ENCODE assay signal across 11 cellular contexts in the genomic region with DNA sequence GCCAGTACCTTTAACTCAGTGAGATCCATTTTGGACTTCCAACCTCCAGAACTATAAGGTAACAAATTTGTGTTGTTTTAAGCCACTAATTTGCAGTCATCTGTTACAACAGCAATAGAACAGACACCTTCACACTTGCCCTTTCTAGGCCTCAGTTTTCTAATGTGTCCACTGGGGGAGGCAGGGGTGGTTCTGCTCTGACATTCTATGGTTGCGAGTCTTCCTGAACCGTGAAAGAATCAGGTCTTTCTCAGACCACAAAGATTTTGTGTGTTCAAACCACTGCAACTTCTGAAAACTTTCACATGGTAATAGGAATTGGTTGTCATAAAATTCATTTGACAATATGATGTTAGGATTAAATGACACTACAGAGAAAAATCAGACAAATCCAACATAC. TPM values are rescaled to one million over a fixed set of nuclear protein-coding genes. Genes with fewer than 3 reads are reported as not detected.
DNase-seq lines count a peak whose midpoint lies in the region; ATAC-seq, FAIRE-seq and TF ChIP-seq lines count a peak whose summit lies in the region.
"Had no signal": no experiment of that assay in that cellular context is flagged by ENCODE, and none has a peak within 500 bp of the region (broad histone marks: within the 10 kb centered on the region; RNA-seq: fewer than 3 reads in every experiment).

No MANE protein-coding gene starts in this region.

- no peak overlapping the region for H3K4me3 ChIP-seq in CD8-positive, alpha-beta memory T cell (ENCODE audit: low read length)
- H3K4me3 ChIP-seq: esophagus muscularis mucosa, GM23338 had no signal

- peaks cover 18% of the 10 kb centered on the region for H3K4me1 Mint-ChIP-seq in activated naive CD8-positive, alpha-beta T cell treated with anti-CD3 and anti-CD28 coated beads, Interleukin-2, amount 10 ng/mL, durations not matched to agents 7 days and 5 days
- H3K4me1 Mint-ChIP-seq in CD8-positive, alpha-beta memory T cell = peaks cover 8 to 9% (median 8%) of the 10 kb centered on the region in 3 donors

- POLR2A ChIA-PET in activated naive CD8-positive, alpha-beta T cell treated with anti-CD3 and anti-CD28 coated beads, Interleukin-2, amount 10 ng/mL, durations not matched to agents 7 days and 5 days (lab: Charles Lee) = no interaction called here
- POLR2A ChIA-PET in CD8-positive, alpha-beta memory T cell (lab: Charles Lee) = no interaction called here

- no peak for TF ChIP-seq POLR2A in GM12891 (IDR thresholded peaks at IDR 0.05; ENCODE audit: low read depth, low read length)

- H3K27ac ChIP-seq in foreskin keratinocyte = no peak overlapping the region
- no peak overlapping the region for H3K27ac ChIP-seq in CD8-positive, alpha-beta memory T cell (ENCODE audit: low read depth, low read length)
- H3K27ac ChIP-seq: esophagus muscularis mucosa had no signal

- H3K4me1 ChIP-seq in foreskin keratinocyte = no peaks in the 10 kb centered on the region
- no peaks in the 10 kb centered on the region for H3K4me1 ChIP-seq in CD8-positive, alpha-beta memory T cell (ENCODE audit: insufficient read depth, low read length)

- DNase-seq in GM12891 (ENCODE audit: insufficient read length, low spot score) (no peak), ureter (ENCODE audit: low spot score) (no peak), mucosa of gallbladder (ENCODE audit: low spot score) (no peak), foreskin keratinocyte (no peak)
- no peak for DNase-seq in activated naive CD8-positive, alpha-beta T cell treated with anti-CD3 and anti-CD28 coated beads, Interleukin-2, amount 10 ng/mL, durations not matched to agents 7 days and 5 days
- no peak for DNase-seq in CD8-positive, alpha-beta memory T cell
- DNase-seq: DMS153 had no signal

- no peaks in the 10 kb centered on the region for H3K9me3 ChIP-seq in CD8-positive, alpha-beta memory T cell (ENCODE audit: low read length)

- H3K27me3 Mint-ChIP-seq in activated naive CD8-positive, alpha-beta T cell treated with anti-CD3 and anti-CD28 coated beads, Interleukin-2, amount 10 ng/mL, durations not matched to agents 7 days and 5 days = no peaks in the 10 kb centered on the region
- no peaks in the 10 kb centered on the region for H3K27me3 Mint-ChIP-seq in CD8-positive, alpha-beta memory T cell

- ATAC-seq in GM19397 (IDR thresholded peaks at IDR 0.05; ENCODE audit: unreplicated experiment) (peak; percentile 55), HG03135 (IDR thresholded peaks at IDR 0.05; ENCODE audit: unreplicated experiment) (peak; percentile 68), foreskin keratinocyte (no peak)
- ATAC-seq in activated naive CD8-positive, alpha-beta T cell treated with anti-CD3 and anti-CD28 coated beads, Interleukin-2, amount 10 ng/mL, durations not matched to agents 7 days and 5 days (ENCODE audit: low read depth) = peak; percentile 50
- ATAC-seq: GM23338 had no signal

- no peaks in the 10 kb centered on the region for H3K36me3 ChIP-seq in CD8-positive, alpha-beta memory T cell (ENCODE audit: insufficient read depth, low read length)
- H3K36me3 ChIP-seq: esophagus muscularis mucosa had no signal

- no peak overlapping the region for H3K4me3 Mint-ChIP-seq in activated naive CD8-positive, alpha-beta T cell treated with anti-CD3 and anti-CD28 coated beads, Interleukin-2, amount 10 ng/mL, durations not matched to agents 7 days and 5 days
- H3K4me3 Mint-ChIP-seq in CD8-positive, alpha-beta memory T cell = no peak overlapping the region
- H3K4me3 Mint-ChIP-seq: GM23338 had no signal

- CTCF ChIA-PET in CD8-positive, alpha-beta memory T cell (lab: Charles Lee) = no interaction called here

- H3K27me3 ChIP-seq in foreskin keratinocyte = no peaks in the 10 kb centered on the region
- no peaks in the 10 kb centered on the region for H3K27me3 ChIP-seq in CD8-positive, alpha-beta memory T cell (ENCODE audit: insufficient read depth, low read length, poor library complexity, severe bottlenecking)
- H3K27me3 ChIP-seq: esophagus muscularis mucosa had no signal

- H3K9me3 Mint-ChIP-seq in activated naive CD8-positive, alpha-beta T cell treated with anti-CD3 and anti-CD28 coated beads, Interleukin-2, amount 10 ng/mL, durations not matched to agents 7 days and 5 days = no peaks in the 10 kb centered on the region
- no peaks in the 10 kb centered on the region for H3K9me3 Mint-ChIP-seq in CD8-positive, alpha-beta memory T cell
- H3K9me3 Mint-ChIP-seq: GM23338 had no signal

- H3K36me3 Mint-ChIP-seq in activated naive CD8-positive, alpha-beta T cell treated with anti-CD3 and anti-CD28 coated beads, Interleukin-2, amount 10 ng/mL, durations not matched to agents 7 days and 5 days = peaks cover 4% of the 10 kb centered on the region
- H3K36me3 Mint-ChIP-seq in CD8-positive, alpha-beta memory T cell = no peaks in the 10 kb centered on the region

- no peak overlapping the region for H3K27ac Mint-ChIP-seq in activated naive CD8-positive, alpha-beta T cell treated with anti-CD3 and anti-CD28 coated beads, Interleukin-2, amount 10 ng/mL, durations not matched to agents 7 days and 5 days
- peak overlapping the region in 1 of 8 donors; percentile 0 for H3K27ac Mint-ChIP-seq in CD8-positive, alpha-beta memory T cell
- H3K27ac Mint-ChIP-seq: GM23338 had no signal

- peak; percentile 96 for FAIRE-seq in GM12891 (lab: Jason Lieb, UNC)

- no peak for TF ChIP-seq CTCF in foreskin keratinocyte (conservative IDR thresholded peaks at IDR 0.05)

TF ChIP-seq in GM12891, 5 proteins besides CTCF, POLR2A, EP300 and RAD21:
- TF ChIP-seq TAF1 (IDR thresholded peaks at IDR 0.05; ENCODE audit: low read depth, low read length) (no peak), POLR2AphosphoS5 (IDR thresholded peaks at IDR 0.05; ENCODE audit: low read depth, low read length) (no peak), POU2F2 (IDR thresholded peaks at IDR 0.05; ENCODE audit: low read depth, low read length) (no peak), PAX5 (IDR thresholded peaks at IDR 0.05; ENCODE audit: insufficient read depth, low read length, severe bottlenecking) (no peak), SPI1 (IDR thresholded peaks at IDR 0.05; ENCODE audit: low read depth, low read length) (no peak)

RNA-seq across cellular contexts. Expression of gene CSTA, which starts 26.8 kb away (rescaled TPM):
- 1.3 TPM for polyA plus RNA-seq in GM12891 (2012; ENCODE audit: low read depth, missing spikeins)
- not detected for total RNA-seq in activated naive CD8-positive, alpha-beta T cell treated with anti-CD3 and anti-CD28 coated beads, Interleukin-2, amount 10 ng/mL, durations not matched to agents 7 days and 5 days
- 62.3 TPM for total RNA-seq in ureter
- 3.6 TPM for total RNA-seq in mucosa of gallbladder
- 336 and 383 TPM in 2 replicates for total RNA-seq in foreskin keratinocyte
- 474 and 545 TPM in 2 replicates for polyA plus RNA-seq in foreskin keratinocyte
- under 1 TPM in 1 of 2 experiments, not detected in 1; 0.31 TPM for total RNA-seq in CD8-positive, alpha-beta memory T cell
- polyA plus RNA-seq in CD8-positive, alpha-beta memory T cell = not detected
- total RNA-seq: GM23338 had no signal

Comparison
In these comparisons a context has a peak if more than half of its experiments do, and no peak if none do; other contexts are left out.
1. RNA of gene CSTA, which starts 26.8 kb away (total RNA-seq): 336 to 383 TPM in foreskin keratinocyte and 62.3 TPM in ureter (single experiment); 3.6 TPM in mucosa of gallbladder (single experiment), 0.31 TPM in CD8-positive, alpha-beta memory T cell and not detected in activated naive CD8-positive, alpha-beta T cell treated with anti-CD3 and anti-CD28 coated beads, Interleukin-2, amount 10 ng/mL, durations not matched to agents 7 days and 5 days; every median in the first group is over 10 times any median in the second.